In the genomic region with DNA sequence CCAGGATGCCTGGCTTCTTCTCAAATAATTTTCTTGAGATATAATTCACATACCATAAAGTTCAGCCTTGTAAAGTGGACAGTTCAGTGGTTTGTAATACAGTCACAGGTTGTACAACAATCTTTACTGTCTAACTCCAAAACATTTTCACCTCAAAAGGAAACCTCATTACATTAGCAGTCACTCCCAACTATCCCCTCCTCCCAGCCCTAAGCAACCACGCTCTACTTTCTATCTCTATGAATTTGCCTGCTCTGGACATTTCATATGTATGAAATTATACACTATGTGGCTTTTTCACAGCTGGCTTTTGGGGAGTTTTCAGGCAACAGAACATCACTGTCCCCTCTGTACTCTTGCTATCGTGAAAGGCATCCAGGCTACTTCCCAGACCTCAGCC, we compare ENCODE assay signal across 2 cellular contexts.
TF ChIP-seq lines count a peak whose summit lies in the region.

No MANE protein-coding gene starts in this region.

TF ChIP-seq in K562, 482 proteins besides CTCF, POLR2A, EP300 and RAD21:
- TF ChIP-seq, protein P1, sequence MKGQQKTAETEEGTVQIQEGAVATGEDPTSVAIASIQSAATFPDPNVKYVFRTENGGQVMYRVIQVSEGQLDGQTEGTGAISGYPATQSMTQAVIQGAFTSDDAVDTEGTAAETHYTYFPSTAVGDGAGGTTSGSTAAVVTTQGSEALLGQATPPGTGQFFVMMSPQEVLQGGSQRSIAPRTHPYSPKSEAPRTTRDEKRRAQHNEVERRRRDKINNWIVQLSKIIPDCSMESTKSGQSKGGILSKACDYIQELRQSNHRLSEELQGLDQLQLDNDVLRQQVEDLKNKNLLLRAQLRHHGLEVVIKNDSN (CRISPR knock-in tag; IDR thresholded peaks at IDR 0.05): no peak
- TF ChIP-seq KLF6 (CRISPR knock-in tag; IDR thresholded peaks at IDR 0.05; ENCODE audit: borderline replicate concordance): no peak
- TF ChIP-seq ZNF696 (CRISPR knock-in tag; conservative IDR thresholded peaks at IDR 0.05): no peak
- TF ChIP-seq KDM1A (IDR thresholded peaks at IDR 0.05): no peak
- no peak for TF ChIP-seq BRF1 (IDR thresholded peaks at IDR 0.05; ENCODE audit: borderline replicate concordance, extremely low read depth, insufficient read length)
- no peak for TF ChIP-seq LARP7 (IDR thresholded peaks at IDR 0.05)
- TF ChIP-seq, protein P2, sequence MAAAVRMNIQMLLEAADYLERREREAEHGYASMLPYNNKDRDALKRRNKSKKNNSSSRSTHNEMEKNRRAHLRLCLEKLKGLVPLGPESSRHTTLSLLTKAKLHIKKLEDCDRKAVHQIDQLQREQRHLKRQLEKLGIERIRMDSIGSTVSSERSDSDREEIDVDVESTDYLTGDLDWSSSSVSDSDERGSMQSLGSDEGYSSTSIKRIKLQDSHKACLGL (CRISPR knock-in tag; IDR thresholded peaks at IDR 0.05; ENCODE audit: borderline replicate concordance, poor library complexity, severe bottlenecking): no peak
- no peak for TF ChIP-seq MYNN (IDR thresholded peaks at IDR 0.05)
- TF ChIP-seq MYNN (CRISPR knock-in tag; IDR thresholded peaks at IDR 0.05): no peak
- no peak for TF ChIP-seq SMARCC2 (IDR thresholded peaks at IDR 0.05; ENCODE audit: low read depth)
- TF ChIP-seq FOXA3 (CRISPR knock-in tag; conservative IDR thresholded peaks at IDR 0.05 in 1 of 2, IDR thresholded peaks at IDR 0.05 in 1 of 2): no peak
- TF ChIP-seq NCOR1 (IDR thresholded peaks at IDR 0.05): no peak
- no peak for TF ChIP-seq ZFX (CRISPR knock-in tag; IDR thresholded peaks at IDR 0.05)
- no peak for TF ChIP-seq GATA2 (CRISPR knock-in tag; IDR thresholded peaks at IDR 0.05)
- TF ChIP-seq ZNF707 (CRISPR knock-in tag; conservative IDR thresholded peaks at IDR 0.05): no peak
- TF ChIP-seq HNRNPLL (IDR thresholded peaks at IDR 0.05; ENCODE audit: low read depth, low read length, poor library complexity, severe bottlenecking): no peak
- TF ChIP-seq FOXA1 (IDR thresholded peaks at IDR 0.05; ENCODE audit: borderline replicate concordance): no peak
TF ChIP-seq in K562: peak in this region for 0.

TF ChIP-seq in HepG2, 621 proteins besides CTCF, POLR2A, EP300 and RAD21:
- TF ChIP-seq SRY (CRISPR knock-in tag; IDR thresholded peaks at IDR 0.05) (no peak), HNRNPH1 (optimal IDR thresholded peaks at IDR 0.05; ENCODE audit: low read depth, low read length) (no peak), DNMT3B (CRISPR knock-in tag; conservative IDR thresholded peaks at IDR 0.05) (no peak), REXO4 (CRISPR knock-in tag; IDR thresholded peaks at IDR 0.05; ENCODE audit: borderline replicate concordance) (no peak), HMGXB4 (CRISPR knock-in tag; IDR thresholded peaks at IDR 0.05; ENCODE audit: borderline replicate concordance in 1 of 2, low read depth in 1 of 2) (no peak), ZNF292 (CRISPR knock-in tag; IDR thresholded peaks at IDR 0.05; ENCODE audit: borderline replicate concordance, low read depth) (no peak), RARG (CRISPR knock-in tag; IDR thresholded peaks at IDR 0.05; ENCODE audit: low read depth) (no peak), ZBTB20 (CRISPR knock-in tag; IDR thresholded peaks at IDR 0.05; ENCODE audit: borderline replicate concordance, low read depth) (no peak), SMAD9 (CRISPR knock-in tag; IDR thresholded peaks at IDR 0.05) (no peak), ARHGAP35 (CRISPR knock-in tag; IDR thresholded peaks at IDR 0.05; ENCODE audit: borderline replicate concordance) (no peak), ZNF674 (CRISPR knock-in tag; IDR thresholded peaks at IDR 0.05; ENCODE audit: low read depth) (no peak)
- TF ChIP-seq, protein P3, sequence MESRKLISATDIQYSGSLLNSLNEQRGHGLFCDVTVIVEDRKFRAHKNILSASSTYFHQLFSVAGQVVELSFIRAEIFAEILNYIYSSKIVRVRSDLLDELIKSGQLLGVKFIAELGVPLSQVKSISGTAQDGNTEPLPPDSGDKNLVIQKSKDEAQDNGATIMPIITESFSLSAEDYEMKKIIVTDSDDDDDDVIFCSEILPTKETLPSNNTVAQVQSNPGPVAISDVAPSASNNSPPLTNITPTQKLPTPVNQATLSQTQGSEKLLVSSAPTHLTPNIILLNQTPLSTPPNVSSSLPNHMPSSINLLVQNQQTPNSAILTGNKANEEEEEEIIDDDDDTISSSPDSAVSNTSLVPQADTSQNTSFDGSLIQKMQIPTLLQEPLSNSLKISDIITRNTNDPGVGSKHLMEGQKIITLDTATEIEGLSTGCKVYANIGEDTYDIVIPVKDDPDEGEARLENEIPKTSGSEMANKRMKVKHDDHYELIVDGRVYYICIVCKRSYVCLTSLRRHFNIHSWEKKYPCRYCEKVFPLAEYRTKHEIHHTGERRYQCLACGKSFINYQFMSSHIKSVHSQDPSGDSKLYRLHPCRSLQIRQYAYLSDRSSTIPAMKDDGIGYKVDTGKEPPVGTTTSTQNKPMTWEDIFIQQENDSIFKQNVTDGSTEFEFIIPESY (CRISPR knock-in tag; IDR thresholded peaks at IDR 0.05): no peak
